In the genomic region with DNA sequence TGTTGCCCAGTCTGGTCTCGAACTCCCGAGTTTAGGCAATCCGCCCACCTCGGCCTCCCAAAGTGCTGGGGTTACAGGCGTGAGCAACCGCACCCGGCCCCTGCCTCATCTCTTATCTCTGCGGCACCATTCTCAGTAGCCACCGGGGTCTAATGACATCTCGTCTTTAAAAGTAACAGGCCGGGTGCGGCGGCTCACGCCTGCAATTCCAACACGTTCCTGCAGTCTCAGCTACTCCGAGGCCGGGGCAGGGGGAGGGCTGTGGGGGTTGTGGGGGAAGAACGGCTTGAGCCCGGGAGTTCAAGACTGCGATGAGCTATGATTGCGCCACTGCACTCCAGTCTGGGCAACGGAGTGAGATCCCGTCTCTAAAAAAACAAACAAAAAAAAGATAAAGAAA, we compare ENCODE assay signal across 2 cellular contexts.
TF ChIP-seq lines count a peak whose summit lies in the region.

No MANE protein-coding gene starts in this region.

TF ChIP-seq in GM23338, 12 proteins besides CTCF, POLR2A, EP300 and RAD21 (continued from another document):
- TF ChIP-seq, protein P1, sequence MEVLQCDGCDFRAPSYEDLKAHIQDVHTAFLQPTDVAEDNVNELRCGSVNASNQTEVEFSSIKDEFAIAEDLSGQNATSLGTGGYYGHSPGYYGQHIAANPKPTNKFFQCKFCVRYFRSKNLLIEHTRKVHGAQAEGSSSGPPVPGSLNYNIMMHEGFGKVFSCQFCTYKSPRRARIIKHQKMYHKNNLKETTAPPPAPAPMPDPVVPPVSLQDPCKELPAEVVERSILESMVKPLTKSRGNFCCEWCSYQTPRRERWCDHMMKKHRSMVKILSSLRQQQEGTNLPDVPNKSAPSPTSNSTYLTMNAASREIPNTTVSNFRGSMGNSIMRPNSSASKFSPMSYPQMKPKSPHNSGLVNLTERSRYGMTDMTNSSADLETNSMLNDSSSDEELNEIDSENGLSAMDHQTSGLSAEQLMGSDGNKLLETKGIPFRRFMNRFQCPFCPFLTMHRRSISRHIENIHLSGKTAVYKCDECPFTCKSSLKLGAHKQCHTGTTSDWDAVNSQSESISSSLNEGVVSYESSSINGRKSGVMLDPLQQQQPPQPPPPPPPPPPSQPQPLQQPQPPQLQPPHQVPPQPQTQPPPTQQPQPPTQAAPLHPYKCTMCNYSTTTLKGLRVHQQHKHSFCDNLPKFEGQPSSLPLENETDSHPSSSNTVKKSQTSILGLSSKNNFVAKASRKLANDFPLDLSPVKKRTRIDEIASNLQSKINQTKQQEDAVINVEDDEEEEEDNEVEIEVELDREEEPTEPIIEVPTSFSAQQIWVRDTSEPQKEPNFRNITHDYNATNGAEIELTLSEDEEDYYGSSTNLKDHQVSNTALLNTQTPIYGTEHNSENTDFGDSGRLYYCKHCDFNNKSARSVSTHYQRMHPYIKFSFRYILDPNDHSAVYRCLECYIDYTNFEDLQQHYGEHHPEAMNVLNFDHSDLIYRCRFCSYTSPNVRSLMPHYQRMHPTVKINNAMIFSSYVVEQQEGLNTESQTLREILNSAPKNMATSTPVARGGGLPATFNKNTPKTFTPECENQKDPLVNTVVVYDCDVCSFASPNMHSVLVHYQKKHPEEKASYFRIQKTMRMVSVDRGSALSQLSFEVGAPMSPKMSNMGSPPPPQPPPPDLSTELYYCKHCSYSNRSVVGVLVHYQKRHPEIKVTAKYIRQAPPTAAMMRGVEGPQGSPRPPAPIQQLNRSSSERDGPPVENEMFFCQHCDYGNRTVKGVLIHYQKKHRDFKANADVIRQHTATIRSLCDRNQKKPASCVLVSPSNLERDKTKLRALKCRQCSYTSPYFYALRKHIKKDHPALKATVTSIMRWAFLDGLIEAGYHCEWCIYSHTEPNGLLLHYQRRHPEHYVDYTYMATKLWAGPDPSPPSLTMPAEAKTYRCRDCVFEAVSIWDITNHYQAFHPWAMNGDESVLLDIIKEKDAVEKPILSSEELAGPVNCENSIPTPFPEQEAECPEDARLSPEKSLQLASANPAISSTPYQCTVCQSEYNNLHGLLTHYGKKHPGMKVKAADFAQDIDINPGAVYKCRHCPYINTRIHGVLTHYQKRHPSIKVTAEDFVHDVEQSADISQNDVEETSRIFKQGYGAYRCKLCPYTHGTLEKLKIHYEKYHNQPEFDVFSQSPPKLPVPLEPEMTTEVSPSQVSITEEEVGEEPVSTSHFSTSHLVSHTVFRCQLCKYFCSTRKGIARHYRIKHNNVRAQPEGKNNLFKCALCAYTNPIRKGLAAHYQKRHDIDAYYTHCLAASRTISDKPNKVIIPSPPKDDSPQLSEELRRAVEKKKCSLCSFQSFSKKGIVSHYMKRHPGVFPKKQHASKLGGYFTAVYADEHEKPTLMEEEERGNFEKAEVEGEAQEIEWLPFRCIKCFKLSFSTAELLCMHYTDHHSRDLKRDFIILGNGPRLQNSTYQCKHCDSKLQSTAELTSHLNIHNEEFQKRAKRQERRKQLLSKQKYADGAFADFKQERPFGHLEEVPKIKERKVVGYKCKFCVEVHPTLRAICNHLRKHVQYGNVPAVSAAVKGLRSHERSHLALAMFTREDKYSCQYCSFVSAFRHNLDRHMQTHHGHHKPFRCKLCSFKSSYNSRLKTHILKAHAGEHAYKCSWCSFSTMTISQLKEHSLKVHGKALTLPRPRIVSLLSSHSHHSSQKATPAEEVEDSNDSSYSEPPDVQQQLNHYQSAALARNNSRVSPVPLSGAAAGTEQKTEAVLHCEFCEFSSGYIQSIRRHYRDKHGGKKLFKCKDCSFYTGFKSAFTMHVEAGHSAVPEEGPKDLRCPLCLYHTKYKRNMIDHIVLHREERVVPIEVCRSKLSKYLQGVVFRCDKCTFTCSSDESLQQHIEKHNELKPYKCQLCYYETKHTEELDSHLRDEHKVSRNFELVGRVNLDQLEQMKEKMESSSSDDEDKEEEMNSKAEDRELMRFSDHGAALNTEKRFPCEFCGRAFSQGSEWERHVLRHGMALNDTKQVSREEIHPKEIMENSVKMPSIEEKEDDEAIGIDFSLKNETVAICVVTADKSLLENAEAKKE (CRISPR knock-in tag; IDR thresholded peaks at IDR 0.05): no peak
- no peak for TF ChIP-seq ZNF114 (CRISPR knock-in tag; IDR thresholded peaks at IDR 0.05)
- TF ChIP-seq POLR2AphosphoS5 (IDR thresholded peaks at IDR 0.05; ENCODE audit: low read depth): no peak
- no peak for TF ChIP-seq NANOG (IDR thresholded peaks at IDR 0.05; ENCODE audit: borderline replicate concordance)
- TF ChIP-seq CREB1 (CRISPR knock-in tag; IDR thresholded peaks at IDR 0.05; ENCODE audit: low read depth): no peak
- no peak for TF ChIP-seq ZNF331 (CRISPR knock-in tag; IDR thresholded peaks at IDR 0.05; ENCODE audit: low read depth)
- TF ChIP-seq EZH2 (IDR thresholded peaks at IDR 0.05; ENCODE audit: low read depth, unreplicated experiment): no peak

TF ChIP-seq in WTC11, 78 proteins besides CTCF, POLR2A, EP300 and RAD21 (continued from another document):
- TF ChIP-seq, protein P2, sequence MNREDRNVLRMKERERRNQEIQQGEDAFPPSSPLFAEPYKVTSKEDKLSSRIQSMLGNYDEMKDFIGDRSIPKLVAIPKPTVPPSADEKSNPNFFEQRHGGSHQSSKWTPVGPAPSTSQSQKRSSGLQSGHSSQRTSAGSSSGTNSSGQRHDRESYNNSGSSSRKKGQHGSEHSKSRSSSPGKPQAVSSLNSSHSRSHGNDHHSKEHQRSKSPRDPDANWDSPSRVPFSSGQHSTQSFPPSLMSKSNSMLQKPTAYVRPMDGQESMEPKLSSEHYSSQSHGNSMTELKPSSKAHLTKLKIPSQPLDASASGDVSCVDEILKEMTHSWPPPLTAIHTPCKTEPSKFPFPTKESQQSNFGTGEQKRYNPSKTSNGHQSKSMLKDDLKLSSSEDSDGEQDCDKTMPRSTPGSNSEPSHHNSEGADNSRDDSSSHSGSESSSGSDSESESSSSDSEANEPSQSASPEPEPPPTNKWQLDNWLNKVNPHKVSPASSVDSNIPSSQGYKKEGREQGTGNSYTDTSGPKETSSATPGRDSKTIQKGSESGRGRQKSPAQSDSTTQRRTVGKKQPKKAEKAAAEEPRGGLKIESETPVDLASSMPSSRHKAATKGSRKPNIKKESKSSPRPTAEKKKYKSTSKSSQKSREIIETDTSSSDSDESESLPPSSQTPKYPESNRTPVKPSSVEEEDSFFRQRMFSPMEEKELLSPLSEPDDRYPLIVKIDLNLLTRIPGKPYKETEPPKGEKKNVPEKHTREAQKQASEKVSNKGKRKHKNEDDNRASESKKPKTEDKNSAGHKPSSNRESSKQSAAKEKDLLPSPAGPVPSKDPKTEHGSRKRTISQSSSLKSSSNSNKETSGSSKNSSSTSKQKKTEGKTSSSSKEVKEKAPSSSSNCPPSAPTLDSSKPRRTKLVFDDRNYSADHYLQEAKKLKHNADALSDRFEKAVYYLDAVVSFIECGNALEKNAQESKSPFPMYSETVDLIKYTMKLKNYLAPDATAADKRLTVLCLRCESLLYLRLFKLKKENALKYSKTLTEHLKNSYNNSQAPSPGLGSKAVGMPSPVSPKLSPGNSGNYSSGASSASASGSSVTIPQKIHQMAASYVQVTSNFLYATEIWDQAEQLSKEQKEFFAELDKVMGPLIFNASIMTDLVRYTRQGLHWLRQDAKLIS (CRISPR knock-in tag; IDR thresholded peaks at IDR 0.05; ENCODE audit: borderline replicate concordance): no peak
